25 cellular contexts compared by ENCODE assay signal in genomic region chr3:134030801-134031619, GRCh38. TPM values are rescaled to one million over a fixed set of nuclear protein-coding genes. Genes with fewer than 3 reads are reported as not detected.
DNase-seq lines count a peak whose midpoint lies in the region; ATAC-seq and TF ChIP-seq lines count a peak whose summit lies in the region.
"Had no signal": no experiment of that assay in that cellular context is flagged by ENCODE, and none has a peak within 500 bp of the region (broad histone marks: within the 10 kb centered on the region; RNA-seq: fewer than 3 reads in every experiment).

No MANE protein-coding gene starts in this region.

- TF ChIP-seq CTCF in cardiac muscle cell (IDR thresholded peaks at IDR 0.05; ENCODE audit: low read depth, low read length), result no peak
- TF ChIP-seq CTCF in breast epithelium (IDR thresholded peaks at IDR 0.05), result no peak

- intact Hi-C loops in Right ventricle myocardium inferior (cut with DNase I), result no loop called here
- intact Hi-C loops in breast epithelium (cut with DNase I; ENCODE audit: low total_unique reads), result no loop called here

- ATAC-seq in Right ventricle myocardium inferior, result no peak
- no peak for ATAC-seq in naive B cell (ENCODE audit: low read depth in 2 of 2)
- peak; percentile 14 for ATAC-seq in stimulated activated effector memory CD8-positive, alpha-beta T cell treated with anti-CD3 and anti-CD28 coated beads, Interleukin-12 subunit alpha, Interleukin-12 subunit beta, amount 100 ng/mL, for 72 hours
- ATAC-seq in GM21576 (IDR thresholded peaks at IDR 0.05; ENCODE audit: unreplicated experiment), result no peak
- ATAC-seq: K562; naive thymus-derived CD4-positive, alpha-beta T cell; stimulated activated naive B cell treated with anti-CD40 and anti-IgM and Interleukin-4, amounts not matched to agents 10 μg/mL and 1 μg/mL and 100 μg/mL, for 72 hours had no signal

- no peak overlapping the region for H3K27ac Mint-ChIP-seq in naive B cell
- H3K27ac Mint-ChIP-seq in stimulated activated effector memory CD8-positive, alpha-beta T cell treated with anti-CD3 and anti-CD28 coated beads, Interleukin-12 subunit alpha, Interleukin-12 subunit beta, amount 100 ng/mL, for 72 hours, result no peak overlapping the region
- H3K27ac Mint-ChIP-seq: activated T-cell treated with anti-CD3 and anti-CD28 coated beads, Interleukin-2, amount 50 U/mL, for 72 hours; dendritic cell treated with granulocyte-macrophage colony-stimulating factor and Interleukin-4, amounts not matched to agents 40 ng/mL and 50 ng/mL, for 4 days; naive thymus-derived CD4-positive, alpha-beta T cell; stimulated activated naive B cell treated with anti-CD40 and anti-IgM and Interleukin-4, amounts not matched to agents 10 μg/mL and 1 μg/mL and 100 μg/mL, for 72 hours had no signal

- H3K9me3 Mint-ChIP-seq in naive B cell, result peaks cover 0 to 4% (median 0%) of the 10 kb centered on the region in 7 donors
- no peaks in the 10 kb centered on the region for H3K9me3 Mint-ChIP-seq in stimulated activated effector memory CD8-positive, alpha-beta T cell treated with anti-CD3 and anti-CD28 coated beads, Interleukin-12 subunit alpha, Interleukin-12 subunit beta, amount 100 ng/mL, for 72 hours
- H3K9me3 Mint-ChIP-seq: activated T-cell treated with anti-CD3 and anti-CD28 coated beads, Interleukin-2, amount 50 U/mL, for 72 hours; dendritic cell treated with granulocyte-macrophage colony-stimulating factor and Interleukin-4, amounts not matched to agents 40 ng/mL and 50 ng/mL, for 4 days; stimulated activated naive B cell treated with anti-CD40 and anti-IgM and Interleukin-4, amounts not matched to agents 10 μg/mL and 1 μg/mL and 100 μg/mL, for 72 hours had no signal

- H3K4me1 ChIP-seq in cardiac muscle cell (ENCODE audit: low read depth), result peaks cover 5% of the 10 kb centered on the region
- no peaks in the 10 kb centered on the region for H3K4me1 ChIP-seq in breast epithelium

- H3K36me3 Mint-ChIP-seq in naive B cell, result no peaks in the 10 kb centered on the region
- no peaks in the 10 kb centered on the region for H3K36me3 Mint-ChIP-seq in stimulated activated effector memory CD8-positive, alpha-beta T cell treated with anti-CD3 and anti-CD28 coated beads, Interleukin-12 subunit alpha, Interleukin-12 subunit beta, amount 100 ng/mL, for 72 hours
- H3K36me3 Mint-ChIP-seq: naive thymus-derived CD4-positive, alpha-beta T cell; stimulated activated naive B cell treated with anti-CD40 and anti-IgM and Interleukin-4, amounts not matched to agents 10 μg/mL and 1 μg/mL and 100 μg/mL, for 72 hours had no signal

- H3K27me3 Mint-ChIP-seq in naive B cell, result peaks cover 42 to 70% (median 66%) of the 10 kb centered on the region in 3 donors

- H3K9me3 ChIP-seq in cardiac muscle cell (ENCODE audit: low read depth) (no peaks in the 10 kb centered on the region), breast epithelium (no peaks in the 10 kb centered on the region)
- H3K9me3 ChIP-seq: ascending aorta, left ventricle myocardium inferior, SK-N-SH, vagina had no signal

- H3K4me3 Mint-ChIP-seq in naive B cell, result peak overlapping the region in 5 of 8 donors; percentile 8 to 41 (median 22)
- no peak overlapping the region for H3K4me3 Mint-ChIP-seq in stimulated activated effector memory CD8-positive, alpha-beta T cell treated with anti-CD3 and anti-CD28 coated beads, Interleukin-12 subunit alpha, Interleukin-12 subunit beta, amount 100 ng/mL, for 72 hours
- H3K4me3 Mint-ChIP-seq: dendritic cell treated with granulocyte-macrophage colony-stimulating factor and Interleukin-4, amounts not matched to agents 40 ng/mL and 50 ng/mL, for 4 days had no signal

- peak overlapping the region; percentile 5 for H3K27ac ChIP-seq in cardiac muscle cell
- peak overlapping the region; percentile 72 to 82 for H3K27ac ChIP-seq in breast epithelium
- H3K27ac ChIP-seq: ascending aorta, left ventricle myocardium inferior had no signal

- H3K27me3 ChIP-seq in cardiac muscle cell (peaks cover 18% of the 10 kb centered on the region), breast epithelium (peaks cover 0 to 8% of the 10 kb centered on the region in 2 donors)
- H3K27me3 ChIP-seq: ascending aorta, vagina had no signal

- no peak overlapping the region for H3K4me3 ChIP-seq in cardiac muscle cell
- peak overlapping the region in 1 of 3 donors; percentile 55 for H3K4me3 ChIP-seq in breast epithelium
- H3K4me3 ChIP-seq: K562 had no signal

- H3K36me3 ChIP-seq in cardiac muscle cell (no peaks in the 10 kb centered on the region), breast epithelium (no peaks in the 10 kb centered on the region)
- H3K36me3 ChIP-seq: ascending aorta, left ventricle myocardium inferior, vagina had no signal

- DNase-seq in cardiac muscle cell (ENCODE audit: low read depth in 1 of 2, low spot score in 1 of 2) (no peak), Right ventricle myocardium inferior (ENCODE audit: missing footprints) (no peak), breast epithelium (ENCODE audit: low spot score in 2 of 2) (no peak), naive B cell (no peak), NCI-H1105 (lab: John Stamatoyannopoulos, UW) (no peak), DMS153 treated with DMSO at 0.1 percent for 48 hours (lab: John Stamatoyannopoulos, UW; ENCODE audit: unreplicated experiment) (no peak)
- no peak for DNase-seq in stimulated activated effector memory CD8-positive, alpha-beta T cell treated with anti-CD3 and anti-CD28 coated beads, Interleukin-12 subunit alpha, Interleukin-12 subunit beta, amount 100 ng/mL, for 72 hours (ENCODE audit: low spot score in 2 of 2)
- DNase-seq: activated CD4-positive, CD25-positive, alpha-beta regulatory T cell; activated T-cell treated with anti-CD3 and anti-CD28 coated beads, Interleukin-2, amount 50 U/mL, for 72 hours; central memory CD4-positive, alpha-beta T cell; EL; left ventricle myocardium inferior; midbrain; naive thymus-derived CD4-positive, alpha-beta T cell; NCI-H1930; NCI-H526 treated with DMSO at 0.1 percent for 48 hours; NK-92 treated with Interleukin-12 subunit alpha and Interleukin-12 subunit beta, amount 100 ng/mL, for 24 hours; SK-N-SH; stimulated activated naive B cell treated with anti-CD40 and anti-IgM and Interleukin-4, amounts not matched to agents 10 μg/mL and 1 μg/mL and 100 μg/mL, for 72 hours had no signal

- no peak for TF ChIP-seq POLR2A in breast epithelium (IDR thresholded peaks at IDR 0.05)

- H3K4me1 Mint-ChIP-seq in naive B cell, result peaks cover 0 to 10% (median 6%) of the 10 kb centered on the region in 3 donors
- no peaks in the 10 kb centered on the region for H3K4me1 Mint-ChIP-seq in stimulated activated effector memory CD8-positive, alpha-beta T cell treated with anti-CD3 and anti-CD28 coated beads, Interleukin-12 subunit alpha, Interleukin-12 subunit beta, amount 100 ng/mL, for 72 hours

RNA-seq across cellular contexts. Expression of gene SLCO2A1, which starts 1.3 kb away (rescaled TPM):
- total RNA-seq in cardiac muscle cell, result 0.49 and 5.1 TPM in 2 replicates
- polyA plus RNA-seq in cardiac muscle cell, result 6.1 and 9.0 TPM in 2 replicates
- 7.8 TPM for total RNA-seq in Right ventricle myocardium inferior
- 10 to 100 TPM in 1 of 3 donors, 1 to 10 TPM in 2; 4.2 to 11.1 (median 7.5) TPM for total RNA-seq in breast epithelium
- polyA plus RNA-seq in naive B cell (ENCODE audit: low read depth in 6 of 6), result not detected
- total RNA-seq: naive thymus-derived CD4-positive, alpha-beta T cell; T-helper 1 cell treated with Interleukin-12 subunit alpha and Interleukin-12 subunit beta and Interleukin-4 antibody, amounts not matched to agents 30 ng/mL and 1 ng/mL, for 36 hours had no signal
- polyA plus RNA-seq: naive thymus-derived CD4-positive, alpha-beta T cell had no signal
